ENCODE assay signal across 18 cellular contexts in genomic region chr5:112822456-112822855, GRCh38.
DNase-seq lines count a peak whose midpoint lies in the region; ATAC-seq and TF ChIP-seq lines count a peak whose summit lies in the region.
"Had no signal": no experiment of that assay in that cellular context is flagged by ENCODE, and none has a peak within 500 bp of the region (broad histone marks: within the 10 kb centered on the region; RNA-seq: fewer than 3 reads in every experiment).

No MANE protein-coding gene starts in this region.

- no peaks in the 10 kb centered on the region for H3K27me3 Mint-ChIP-seq in stimulated activated naive CD8-positive, alpha-beta T cell treated with anti-CD3 and anti-CD28 coated beads, Interleukin-15, Interleukin-2, amounts not matched to agents 100 ng/mL and 50 ng/mL, for 24 hours

- no peak for DNase-seq in stimulated activated naive CD8-positive, alpha-beta T cell treated with anti-CD3 and anti-CD28 coated beads, Interleukin-15, Interleukin-2, amounts not matched to agents 100 U/mL and 50 U/mL, for 24 hours
- DNase-seq in fibroblast of gingiva (ENCODE audit: low read depth) (peak; percentile 21), HPDE6-E6E7 (ENCODE audit: extremely low spot score) (no peak), GM13977 (ENCODE audit: low spot score) (no peak)
- DNase-seq: DMS 273 treated with DMSO at 0.1 percent for 48 hours, GF-D8, MG63, NCI-H1092, NCI-H146, NCI-H2081 treated with DMSO at 0.1 percent for 48 hours, NCI-H510A, NCI-H82 had no signal

- peak overlapping the region; percentile 59; the same call in 1 of the 2 replicates for H3K27ac ChIP-seq in VCaP

- TF ChIP-seq CTCF in VCaP (conservative IDR thresholded peaks at IDR 0.05) (no peak), GM13977 (IDR thresholded peaks at IDR 0.05; ENCODE audit: extremely low read depth, insufficient read depth, missing control alignments) (no peak)

- in situ Hi-C loops in GM13977 (cut with MboI; ENCODE audit: low pct_unique_long_range_greater_than_20kb, low sequenced_read_pairs, unreplicated experiment) = no loop called here

- H3K4me1 Mint-ChIP-seq in stimulated activated naive CD8-positive, alpha-beta T cell treated with anti-CD3 and anti-CD28 coated beads, Interleukin-15, Interleukin-2, amounts not matched to agents 100 ng/mL and 50 ng/mL, for 24 hours (ENCODE audit: low read depth) = no peaks in the 10 kb centered on the region

- H3K4me3 Mint-ChIP-seq in stimulated activated naive CD8-positive, alpha-beta T cell treated with anti-CD3 and anti-CD28 coated beads, Interleukin-15, Interleukin-2, amounts not matched to agents 100 ng/mL and 50 ng/mL, for 24 hours = no peak overlapping the region

- H3K36me3 Mint-ChIP-seq in stimulated activated naive CD8-positive, alpha-beta T cell treated with anti-CD3 and anti-CD28 coated beads, Interleukin-15, Interleukin-2, amounts not matched to agents 100 ng/mL and 50 ng/mL, for 24 hours (ENCODE audit: low read depth) = peaks cover 34% of the 10 kb centered on the region

- H3K9me3 Mint-ChIP-seq in stimulated activated naive CD8-positive, alpha-beta T cell treated with anti-CD3 and anti-CD28 coated beads, Interleukin-15, Interleukin-2, amounts not matched to agents 100 ng/mL and 50 ng/mL, for 24 hours = no peaks in the 10 kb centered on the region

- no peak for ATAC-seq in stimulated activated naive CD8-positive, alpha-beta T cell treated with anti-CD3 and anti-CD28 coated beads, Interleukin-15, Interleukin-2, amounts not matched to agents 100 U/mL and 50 U/mL, for 24 hours
- ATAC-seq in GM19035 (IDR thresholded peaks at IDR 0.05; ENCODE audit: unreplicated experiment) = no peak
- ATAC-seq in GM19395 (IDR thresholded peaks at IDR 0.05; ENCODE audit: unreplicated experiment) = no peak
- ATAC-seq: HCT116, HepG2 had no signal

- peak overlapping the region; percentile 14 for H3K27ac Mint-ChIP-seq in stimulated activated naive CD8-positive, alpha-beta T cell treated with anti-CD3 and anti-CD28 coated beads, Interleukin-15, Interleukin-2, amounts not matched to agents 100 ng/mL and 50 ng/mL, for 24 hours
